ENCODE assay signal across 1 cellular context in genomic region chr5:9034671-9035070, GRCh38.
TF ChIP-seq lines count a peak whose summit lies in the region.

No MANE protein-coding gene starts in this region.

TF ChIP-seq in SK-N-SH, 30 proteins besides CTCF, POLR2A, EP300 and RAD21 (continued from another document):
- no peak for TF ChIP-seq REST (IDR thresholded peaks at IDR 0.05; ENCODE audit: low read depth, low read length)
- TF ChIP-seq IRF3 (IDR thresholded peaks at IDR 0.05; ENCODE audit: low read depth, low read length), result no peak
- no peak for TF ChIP-seq TEAD4 (IDR thresholded peaks at IDR 0.05; ENCODE audit: borderline replicate concordance, insufficient read depth)
- TF ChIP-seq SMC3 (IDR thresholded peaks at IDR 0.05; ENCODE audit: low read depth, low read length), result no peak
- peak; percentile 34; the same call in 1 of the 2 replicates for TF ChIP-seq NFIC (IDR thresholded peaks at IDR 0.05; ENCODE audit: borderline replicate concordance)
- TF ChIP-seq FOSL2 (IDR thresholded peaks at IDR 0.05; ENCODE audit: borderline replicate concordance, low read depth), result no peak
- no peak for TF ChIP-seq MXI1 (IDR thresholded peaks at IDR 0.05; ENCODE audit: low read depth, low read length)
- TF ChIP-seq NRF1 (IDR thresholded peaks at IDR 0.05; ENCODE audit: low read depth, low read length), result no peak
- TF ChIP-seq GATA2 (CRISPR knock-in tag; IDR thresholded peaks at IDR 0.05), result no peak
